ENCODE assay signal across 1 cellular context in genomic region chr3:1380926-1381646, GRCh38.
TF ChIP-seq lines count a peak whose summit lies in the region.

No MANE protein-coding gene starts in this region.

TF ChIP-seq in HepG2, 621 proteins besides CTCF, POLR2A, EP300 and RAD21 (continued from another document):
- TF ChIP-seq ETS1 (CRISPR knock-in tag; IDR thresholded peaks at IDR 0.05) (no peak), IRF1 (CRISPR knock-in tag; IDR thresholded peaks at IDR 0.05; ENCODE audit: low read depth) (no peak), ZNF773 (CRISPR knock-in tag; IDR thresholded peaks at IDR 0.05; ENCODE audit: borderline replicate concordance) (no peak), ZNF615 (CRISPR knock-in tag; IDR thresholded peaks at IDR 0.05; ENCODE audit: borderline replicate concordance) (no peak), CREM (IDR thresholded peaks at IDR 0.05) (no peak), CREM (CRISPR knock-in tag; IDR thresholded peaks at IDR 0.05) (no peak), ZNF879 (CRISPR knock-in tag; IDR thresholded peaks at IDR 0.05) (no peak), KLF13 (CRISPR knock-in tag; IDR thresholded peaks at IDR 0.05) (no peak), XBP1 (CRISPR knock-in tag; IDR thresholded peaks at IDR 0.05) (no peak), SRSF9 (IDR thresholded peaks at IDR 0.05; ENCODE audit: borderline replicate concordance, insufficient read depth, low read depth, low read length, poor library complexity, severe bottlenecking) (no peak), RFX5 (IDR thresholded peaks at IDR 0.05; ENCODE audit: low read depth, low read length) (no peak), SMARCC2 (IDR thresholded peaks at IDR 0.05) (no peak), CREB3 (CRISPR knock-in tag; IDR thresholded peaks at IDR 0.05) (no peak), GATA4 (IDR thresholded peaks at IDR 0.05; ENCODE audit: borderline replicate concordance, low read depth) (no peak)
